8 cellular contexts compared by ENCODE assay signal in the genomic region with DNA sequence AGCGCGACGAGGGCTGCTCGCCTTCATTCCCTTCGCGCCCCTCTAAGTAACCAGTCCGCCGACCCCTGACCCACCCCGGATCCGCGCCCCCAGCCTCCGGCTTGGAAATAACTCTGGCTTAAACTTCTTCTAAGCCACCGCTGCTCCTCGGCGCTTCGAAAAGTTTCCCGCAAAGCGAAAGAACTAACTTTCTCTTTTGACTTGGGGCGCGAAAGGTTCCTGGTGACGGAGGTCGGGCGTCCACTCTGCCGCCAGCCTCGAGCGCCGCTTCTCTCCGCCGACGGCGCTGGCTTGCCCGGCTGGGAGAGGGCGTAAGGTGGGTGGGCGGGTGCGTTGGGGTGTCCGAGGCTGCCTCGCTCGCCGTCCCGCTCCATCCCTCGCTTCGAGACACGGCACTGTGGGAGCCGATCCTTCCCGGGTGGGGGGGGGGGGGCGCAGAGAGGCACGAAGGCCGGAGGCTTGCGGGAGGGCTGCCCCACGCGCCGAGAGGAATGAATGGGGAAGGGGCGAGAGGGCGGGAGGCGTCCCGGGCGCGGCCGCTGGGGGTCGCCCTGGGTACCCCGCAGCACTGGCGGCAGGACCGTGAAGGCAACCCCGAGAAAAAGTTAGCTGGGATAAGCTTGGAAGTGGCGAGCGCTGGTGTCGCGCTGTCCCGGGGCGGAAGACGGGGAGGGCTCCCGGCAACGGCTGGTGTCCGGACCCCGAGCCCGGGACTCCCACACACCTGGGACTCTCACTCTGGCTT. TPM values are rescaled to one million over a fixed set of nuclear protein-coding genes. Genes with fewer than 3 reads are reported as not detected.
DNase-seq lines count a peak whose midpoint lies in the region; ATAC-seq and TF ChIP-seq lines count a peak whose summit lies in the region.

No MANE protein-coding gene starts in this region.

- H3K36me3 ChIP-seq in ovary (no peaks in the 10 kb centered on the region), uterus (no peaks in the 10 kb centered on the region)

- peak; percentile 65 for TF ChIP-seq CTCF in 22Rv1 (IDR thresholded peaks at IDR 0.05)
- peak; percentile 80 for TF ChIP-seq CTCF in GM13977 (IDR thresholded peaks at IDR 0.05; ENCODE audit: extremely low read depth, insufficient read depth, missing control alignments)
- peak; percentile 81 for TF ChIP-seq CTCF in glutamatergic neuron (IDR thresholded peaks at IDR 0.05; ENCODE audit: partially characterized antibody, unreplicated experiment)
- peak in 2 of 3 donors; percentile 40 to 54 for TF ChIP-seq CTCF in ovary (IDR thresholded peaks at IDR 0.05)
- peak; percentile 44 to 66 (median 55) for TF ChIP-seq CTCF in uterus (IDR thresholded peaks at IDR 0.05)

- no peak for TF ChIP-seq EP300 in ovary (IDR thresholded peaks at IDR 0.05)

- peak overlapping the region; percentile 93 for H3K4me3 Mint-ChIP-seq in glutamatergic neuron (ENCODE audit: unreplicated experiment)

- peaks cover 25% of the 10 kb centered on the region for H3K4me1 Mint-ChIP-seq in glutamatergic neuron (ENCODE audit: low read depth, unreplicated experiment)

- peaks cover 19% of the 10 kb centered on the region for H3K27me3 Mint-ChIP-seq in glutamatergic neuron (ENCODE audit: unreplicated experiment)

- H3K36me3 Mint-ChIP-seq in glutamatergic neuron (ENCODE audit: unreplicated experiment), result no peaks in the 10 kb centered on the region

- H3K27ac Mint-ChIP-seq in glutamatergic neuron (ENCODE audit: unreplicated experiment), result peak overlapping the region; percentile 48

- H3K4me1 ChIP-seq in ovary (ENCODE audit: insufficient read depth), result peaks cover 10% of the 10 kb centered on the region
- H3K4me1 ChIP-seq in uterus, result peaks cover 0 to 12% of the 10 kb centered on the region in 2 donors

- H3K9me3 ChIP-seq in ovary, result no peaks in the 10 kb centered on the region
- H3K9me3 ChIP-seq in uterus, result no peaks in the 10 kb centered on the region

- TF ChIP-seq POLR2A in ovary (IDR thresholded peaks at IDR 0.05) (no peak), uterus (IDR thresholded peaks at IDR 0.05) (no peak)

- H3K4me3 ChIP-seq in ovary (peak overlapping the region; percentile 87), uterus (peak overlapping the region; percentile 53 to 68)

- DNase-seq in GM13977 (ENCODE audit: low spot score) (peak; percentile 73), OCI-M1 (lab: John Stamatoyannopoulos, UW) (peak; percentile 82), glutamatergic neuron (peak; percentile 83), ovary (peak; percentile 42 to 76 (median 66)), uterus (peak; percentile 60 to 63)
- peak; percentile 60 for DNase-seq in activated naive CD4-positive, alpha-beta T cell treated with anti-CD3 and anti-CD28 coated beads, Interleukin-2, amount 50 U/mL, for 16 hours

- H3K27ac ChIP-seq in 22Rv1 (peak overlapping the region; percentile 89), ovary (peak overlapping the region; percentile 85 to 90), uterus (peak overlapping the region; percentile 96 to 100)

- H3K9me3 Mint-ChIP-seq in glutamatergic neuron (ENCODE audit: unreplicated experiment), result peaks cover 8% of the 10 kb centered on the region

- in situ Hi-C loops in GM13977 (cut with MboI; ENCODE audit: low pct_unique_long_range_greater_than_20kb, low sequenced_read_pairs, unreplicated experiment), result no loop called here

- intact Hi-C loops in ovary (cut with DNase I), result loop anchor here in 2 of 4 donors (5.0 to 10.0 kb wide), 3 partner anchors 47 to 324 kb away; partner anchors contain the start of gene PPP2R5A (in 1 of the 2)
- intact Hi-C loops in uterus (cut with DNase I; ENCODE audit: low total_unique reads), result no loop called here

- H3K27me3 ChIP-seq in ovary (no peaks in the 10 kb centered on the region), uterus (no peaks in the 10 kb centered on the region)

- 1% methylated on average over 52 to 76 of the region's 76 CpGs for WGBS in ovary, 3 donors

- peak; percentile 6 for ATAC-seq in HG03095 (IDR thresholded peaks at IDR 0.05; ENCODE audit: unreplicated experiment)

RNA-seq across cellular contexts. Expression of gene ATF3, which starts 0.6 kb away (rescaled TPM):
- total RNA-seq in glutamatergic neuron (ENCODE audit: unreplicated experiment), result 35.3 TPM
- 100 to 1,000 TPM in 1 of 7 donors, 10 to 100 TPM in 3, 1 to 10 TPM in 3; 2.9 to 132 (median 19.4) TPM for total RNA-seq in ovary
- 10 to 100 TPM in 1 of 2 donors, 1 to 10 TPM in 1; 5.1 to 29.2 TPM for polyA plus RNA-seq in ovary
- 10 to 100 TPM in 3 of 4 donors, 1 to 10 TPM in 1; 1.8 to 42.6 (median 24.4) TPM for total RNA-seq in uterus

Comparison
In these comparisons a context has a peak if more than half of its experiments do, and no peak if none do; other contexts are left out.
1. Peak in every context shown above with its lines: DNase-seq, ATAC-seq, H3K4me3 ChIP-seq and H3K27ac ChIP-seq.